20 cellular contexts compared by ENCODE assay signal in genomic region chr6:140320799-140321099, GRCh38.
DNase-seq lines count a peak whose midpoint lies in the region; ATAC-seq and TF ChIP-seq lines count a peak whose summit lies in the region.
"Had no signal": no experiment of that assay in that cellular context is flagged by ENCODE, and none has a peak within 500 bp of the region (broad histone marks: within the 10 kb centered on the region; RNA-seq: fewer than 3 reads in every experiment).

No MANE protein-coding gene starts in this region.

- peak overlapping the region; percentile 7; the same call in 1 of the 2 replicates for H2AFZ ChIP-seq in GM23338

- no peaks in the 10 kb centered on the region for H3K27me3 Mint-ChIP-seq in GM23338 (ENCODE audit: insufficient read depth, low read depth, poor library complexity)
- H3K27me3 Mint-ChIP-seq in dendritic cell treated with granulocyte-macrophage colony-stimulating factor and Interleukin-4, amounts not matched to agents 40 ng/mL and 50 ng/mL, for 4 days = no peaks in the 10 kb centered on the region

- H3K4me1 Mint-ChIP-seq in GM23338 = peaks cover 4% of the 10 kb centered on the region
- peaks cover 23% of the 10 kb centered on the region for H3K4me1 Mint-ChIP-seq in dendritic cell treated with granulocyte-macrophage colony-stimulating factor and Interleukin-4, amounts not matched to agents 40 ng/mL and 50 ng/mL, for 4 days (ENCODE audit: low read depth)
- H3K4me1 Mint-ChIP-seq: immature natural killer cell had no signal

- H3K27ac Mint-ChIP-seq in GM23338 = no peak overlapping the region; the same call in 1 of the 2 replicates
- peak overlapping the region; percentile 89 for H3K27ac Mint-ChIP-seq in dendritic cell treated with granulocyte-macrophage colony-stimulating factor and Interleukin-4, amounts not matched to agents 40 ng/mL and 50 ng/mL, for 4 days
- H3K27ac Mint-ChIP-seq: HFFc6; immature natural killer cell; mesothelial cell of epicardium; T-helper 1 cell treated with Interleukin-12 subunit alpha and Interleukin-12 subunit beta and Interleukin-4 antibody, amounts not matched to agents 30 μg/mL and 1 μg/mL, for 36 hours had no signal

- H3K4me3 Mint-ChIP-seq in GM23338 = no peak overlapping the region
- H3K4me3 Mint-ChIP-seq in dendritic cell treated with granulocyte-macrophage colony-stimulating factor and Interleukin-4, amounts not matched to agents 40 ng/mL and 50 ng/mL, for 4 days = peak overlapping the region; percentile 39
- H3K4me3 Mint-ChIP-seq: HFFc6; immature natural killer cell; mesothelial cell of epicardium; T-helper 1 cell treated with Interleukin-12 subunit alpha and Interleukin-12 subunit beta and Interleukin-4 antibody, amounts not matched to agents 30 μg/mL and 1 μg/mL, for 36 hours had no signal

- H3K79me2 ChIP-seq in GM23338 (replicated peaks; ENCODE audit: insufficient read depth) = no peaks in the 10 kb centered on the region

- WGBS in right lobe of liver (ENCODE audit: insufficient coverage, low coverage, low lambda C conversion rate, missing lambda C conversion rate) = 55% methylated on average over 1 of the region's 1 CpG

- H3F3A ChIP-seq in GM23338 (replicated peaks; ENCODE audit: low read depth) = no peaks in the 10 kb centered on the region

- no peak for TF ChIP-seq POLR2A in right lobe of liver (IDR thresholded peaks at IDR 0.05)

- H3K4me3 ChIP-seq in GM23338 (no peak overlapping the region), right lobe of liver (no peak overlapping the region), skeletal muscle tissue (ENCODE audit: low read length in 3 of 3) (no peak overlapping the region), brain microvascular endothelial cell (ENCODE audit: low read depth, low read length) (no peak overlapping the region)
- H3K4me3 ChIP-seq: coronary artery had no signal

- H3K27ac ChIP-seq in GM23338 (ENCODE audit: low read depth) (no peak overlapping the region), right lobe of liver (peak overlapping the region; percentile 46 to 76 (median 75)), skeletal muscle tissue (ENCODE audit: low read depth, low read length) (peak overlapping the region; percentile 60), brain microvascular endothelial cell (no peak overlapping the region)
- H3K27ac ChIP-seq: epithelial cell of prostate, RWPE1 had no signal

- no peak for DNase-seq in GM23338 (ENCODE audit: low spot score)
- no peak for DNase-seq in right lobe of liver
- DNase-seq in brain microvascular endothelial cell = no peak
- no peak for DNase-seq in activated CD8-positive, alpha-beta memory T cell treated with anti-CD3 and anti-CD28 coated beads for 24 hours
- DNase-seq: activated CD4-positive, alpha-beta T cell treated with anti-CD3 and anti-CD28 coated beads for 1 hour; activated CD8-positive, alpha-beta memory T cell treated with anti-CD3 and anti-CD28 coated beads, Interleukin-2, amount 50 U/mL, for 4 hours; DMS153; HFFc6; immature natural killer cell; NCI-H1048; NCI-H774 had no signal

- H3K9ac ChIP-seq in skeletal muscle tissue (ENCODE audit: low read depth in 1 of 3, low read length in 3 of 3) = peak overlapping the region in 1 of 3 donors; percentile 14

- intact Hi-C loops in dendritic cell treated with granulocyte-macrophage colony-stimulating factor and Interleukin-4, amounts not matched to agents 40 ng/mL and 50 ng/mL, for 4 days (cut with micrococcal nuclease) = loop anchor here (5.0 kb wide), 2 partner anchors 438 to 993 kb away; no protein-coding TSS in a partner anchor
- intact Hi-C loops in right lobe of liver (cut with DNase I) = no loop called here

- H3K9me3 ChIP-seq in right lobe of liver = no peaks in the 10 kb centered on the region
- no peaks in the 10 kb centered on the region for H3K9me3 ChIP-seq in skeletal muscle tissue (ENCODE audit: control insufficient read depth in 3 of 3, low read length in 3 of 3)

- no peak for TF ChIP-seq CTCF in GM23338 (conservative IDR thresholded peaks at IDR 0.05; ENCODE audit: low read depth in 2 of 2)
- no peak for TF ChIP-seq CTCF in right lobe of liver (IDR thresholded peaks at IDR 0.05)
- no peak for TF ChIP-seq CTCF in brain microvascular endothelial cell (IDR thresholded peaks at IDR 0.05; ENCODE audit: low read depth, low read length, missing control alignments)

- 0 out of 2 replicates have a peak, but pooled peaks cover 5% of the 10 kb centered on the region for H3K9me2 ChIP-seq in GM23338 (ENCODE audit: insufficient read depth)

- no peaks in the 10 kb centered on the region for H4K20me1 ChIP-seq in GM23338 (replicated peaks; ENCODE audit: insufficient read depth)

- no peak for ATAC-seq in GM23338
- peak; percentile 13 to 47 (median 34) for ATAC-seq in right lobe of liver
- no peak for ATAC-seq in GM21529 (IDR thresholded peaks at IDR 0.05; ENCODE audit: unreplicated experiment)
- no peak for ATAC-seq in HG03025 (IDR thresholded peaks at IDR 0.05; ENCODE audit: low FRiP score, unreplicated experiment)

- peaks cover 9% of the 10 kb centered on the region; the same call in 1 of the 2 replicates for H3K4me1 ChIP-seq in GM23338 (ENCODE audit: insufficient read depth)
- peaks cover 0 to 38% (median 11%) of the 10 kb centered on the region in 4 donors for H3K4me1 ChIP-seq in right lobe of liver
- peaks cover 6 to 12% (median 7%) of the 10 kb centered on the region in 3 donors for H3K4me1 ChIP-seq in skeletal muscle tissue (ENCODE audit: control insufficient read depth in 3 of 3, insufficient read depth in 3 of 3, low read length in 3 of 3)

- peaks cover 4% of the 10 kb centered on the region for H3K9me3 Mint-ChIP-seq in GM23338
- peaks cover 38% of the 10 kb centered on the region for H3K9me3 Mint-ChIP-seq in dendritic cell treated with granulocyte-macrophage colony-stimulating factor and Interleukin-4, amounts not matched to agents 40 ng/mL and 50 ng/mL, for 4 days
- H3K9me3 Mint-ChIP-seq: immature natural killer cell had no signal

- H3K27me3 ChIP-seq in GM23338 (ENCODE audit: insufficient read depth) (no peaks in the 10 kb centered on the region), right lobe of liver (no peaks in the 10 kb centered on the region), skeletal muscle tissue (ENCODE audit: control insufficient read depth in 3 of 3, insufficient read depth in 3 of 3, low read length in 3 of 3) (no peaks in the 10 kb centered on the region), brain microvascular endothelial cell (replicated peaks) (no peaks in the 10 kb centered on the region)

- no peaks in the 10 kb centered on the region; the same call in 1 of the 2 replicates for H3K36me3 ChIP-seq in GM23338 (ENCODE audit: insufficient read depth)
- no peaks in the 10 kb centered on the region for H3K36me3 ChIP-seq in right lobe of liver
- H3K36me3 ChIP-seq in skeletal muscle tissue (ENCODE audit: control insufficient read depth in 3 of 3, insufficient read depth in 3 of 3, low read length in 3 of 3) = no peaks in the 10 kb centered on the region
- no peaks in the 10 kb centered on the region for H3K36me3 ChIP-seq in brain microvascular endothelial cell (replicated peaks)

- in situ Hi-C loops in brain microvascular endothelial cell (cut with HindIII; ENCODE audit: low pct_ligation_motif_present, low sequenced_read_pairs) = no loop called here

- H3K4me2 ChIP-seq in GM23338 = 0 out of 2 replicates have a peak overlapping the region, but pooled peaks have one; percentile 53

- peaks cover 4% of the 10 kb centered on the region; the same call in 2 of the 3 replicates for H3K36me3 Mint-ChIP-seq in GM23338 (ENCODE audit: low read depth)
- peaks cover 44% of the 10 kb centered on the region for H3K36me3 Mint-ChIP-seq in dendritic cell treated with granulocyte-macrophage colony-stimulating factor and Interleukin-4, amounts not matched to agents 40 ng/mL and 50 ng/mL, for 4 days (ENCODE audit: low read depth)
- H3K36me3 Mint-ChIP-seq: immature natural killer cell, mesothelial cell of epicardium had no signal

TF ChIP-seq in GM23338, 12 proteins besides CTCF, POLR2A, EP300 and RAD21 (continues in another document):
- no peak for TF ChIP-seq EZH2phosphoT487 (IDR thresholded peaks at IDR 0.05; ENCODE audit: unreplicated experiment)
- TF ChIP-seq EZH2 (IDR thresholded peaks at IDR 0.05; ENCODE audit: low read depth, unreplicated experiment) = no peak
- TF ChIP-seq STAT1 (IDR thresholded peaks at IDR 0.05; ENCODE audit: unreplicated experiment) = no peak
- no peak for TF ChIP-seq REST (IDR thresholded peaks at IDR 0.05; ENCODE audit: unreplicated experiment)

Comparison
In these comparisons a context has a peak if more than half of its experiments do, and no peak if none do; other contexts are left out.
1. ATAC-seq: peak in right lobe of liver (4 of 4); none in GM23338 (single experiment), GM21529 (single experiment) and HG03025 (single experiment).
2. H3K27ac ChIP-seq: peak in right lobe of liver (3 of 3) and skeletal muscle tissue (single experiment); none in GM23338 (single experiment) and brain microvascular endothelial cell (single experiment).